In genomic region chr4:170027181-170027829, GRCh38 we compare ENCODE assay signal across 8 cellular contexts. TPM values are rescaled to one million over a fixed set of nuclear protein-coding genes. Genes with fewer than 3 reads are reported as not detected.
DNase-seq lines count a peak whose midpoint lies in the region; FAIRE-seq and TF ChIP-seq lines count a peak whose summit lies in the region.

No MANE protein-coding gene starts in this region.

- CTCF ChIA-PET in activated naive CD4-positive, alpha-beta T cell treated with anti-CD3 and anti-CD28 coated beads for 36 hours (lab: Charles Lee): interaction anchor here (3.4 kb wide), 1 partner anchor 217 kb away, joined by 11 read pairs; no protein-coding TSS in a partner anchor

- FAIRE-seq in H54 (lab: Jason Lieb, UNC) (no peak), frontal cortex (lab: Jason Lieb, UNC) (no peak)

- intact Hi-C loops in activated naive CD4-positive, alpha-beta T cell treated with anti-CD3 and anti-CD28 coated beads for 36 hours (cut with micrococcal nuclease): loop anchor here (1.0 to 10.0 kb wide), 7 partner anchors 215 to 1543 kb away; partner anchors contain the start of genes CBR4, CLCN3, DDX60L and HPF1

- peak; percentile 96 for DNase-seq in EH (ENCODE audit: low read depth)
- peak; percentile 63 for DNase-seq in H54 (ENCODE audit: insufficient read length, low spot score)
- peak; percentile 94 for DNase-seq in LoVo (ENCODE audit: low spot score)
- peak; percentile 95 for DNase-seq in SK-MEL-5 (ENCODE audit: low read depth, low spot score)
- DNase-seq in activated naive CD4-positive, alpha-beta T cell treated with anti-CD3 and anti-CD28 coated beads for 36 hours: peak; percentile 93
- peak; percentile 81 to 86 for DNase-seq in frontal cortex (ENCODE audit: low spot score in 2 of 2)
- DNase-seq in neural crest cell (ENCODE audit: low read depth, low spot score): peak; percentile 91

- peaks cover 15% of the 10 kb centered on the region for H3K27me3 Mint-ChIP-seq in activated naive CD4-positive, alpha-beta T cell treated with anti-CD3 and anti-CD28 coated beads for 36 hours (ENCODE audit: low read depth)
- peaks cover 65% of the 10 kb centered on the region for H3K27me3 Mint-ChIP-seq in neural crest cell (ENCODE audit: low read depth)
- H3K27me3 Mint-ChIP-seq in stimulated activated naive CD8-positive, alpha-beta T cell treated with anti-CD3 and anti-CD28 coated beads, Interleukin-15, Interleukin-2, amounts not matched to agents 100 ng/mL and 50 ng/mL, for 24 hours: peaks cover 30% of the 10 kb centered on the region

- peaks cover 7% of the 10 kb centered on the region for H3K4me1 Mint-ChIP-seq in activated naive CD4-positive, alpha-beta T cell treated with anti-CD3 and anti-CD28 coated beads for 36 hours (ENCODE audit: low read depth)
- peaks cover 9% of the 10 kb centered on the region for H3K4me1 Mint-ChIP-seq in neural crest cell
- H3K4me1 Mint-ChIP-seq in stimulated activated naive CD8-positive, alpha-beta T cell treated with anti-CD3 and anti-CD28 coated beads, Interleukin-15, Interleukin-2, amounts not matched to agents 100 ng/mL and 50 ng/mL, for 24 hours (ENCODE audit: low read depth): peaks cover 16% of the 10 kb centered on the region

- H3K4me3 Mint-ChIP-seq in activated naive CD4-positive, alpha-beta T cell treated with anti-CD3 and anti-CD28 coated beads for 36 hours: peak overlapping the region; percentile 83
- peak overlapping the region; percentile 96 for H3K4me3 Mint-ChIP-seq in neural crest cell
- peak overlapping the region; percentile 85 for H3K4me3 Mint-ChIP-seq in stimulated activated naive CD8-positive, alpha-beta T cell treated with anti-CD3 and anti-CD28 coated beads, Interleukin-15, Interleukin-2, amounts not matched to agents 100 ng/mL and 50 ng/mL, for 24 hours

- in situ Hi-C loops in SK-MEL-5 (cut with HindIII; ENCODE audit: low pct_unique_long_range_greater_than_20kb, low sequenced_read_pairs): loop anchor here (25.0 kb wide), 1 partner anchor 215 kb away; no protein-coding TSS in a partner anchor

- no peak for TF ChIP-seq CTCF in neural crest cell (conservative IDR thresholded peaks at IDR 0.05)

- H3K36me3 Mint-ChIP-seq in activated naive CD4-positive, alpha-beta T cell treated with anti-CD3 and anti-CD28 coated beads for 36 hours (ENCODE audit: low read depth): peaks cover 2% of the 10 kb centered on the region
- no peaks in the 10 kb centered on the region for H3K36me3 Mint-ChIP-seq in neural crest cell (ENCODE audit: low read depth)
- H3K36me3 Mint-ChIP-seq in stimulated activated naive CD8-positive, alpha-beta T cell treated with anti-CD3 and anti-CD28 coated beads, Interleukin-15, Interleukin-2, amounts not matched to agents 100 ng/mL and 50 ng/mL, for 24 hours (ENCODE audit: low read depth): no peaks in the 10 kb centered on the region

- H3K9me3 Mint-ChIP-seq in activated naive CD4-positive, alpha-beta T cell treated with anti-CD3 and anti-CD28 coated beads for 36 hours: no peaks in the 10 kb centered on the region
- no peaks in the 10 kb centered on the region for H3K9me3 Mint-ChIP-seq in neural crest cell
- H3K9me3 Mint-ChIP-seq in stimulated activated naive CD8-positive, alpha-beta T cell treated with anti-CD3 and anti-CD28 coated beads, Interleukin-15, Interleukin-2, amounts not matched to agents 100 ng/mL and 50 ng/mL, for 24 hours: peaks cover 8% of the 10 kb centered on the region

- TF ChIP-seq POLR2A in H54 (IDR thresholded peaks at IDR 0.05; ENCODE audit: low read depth, low read length): no peak

- peak overlapping the region; percentile 38 for H3K27ac Mint-ChIP-seq in activated naive CD4-positive, alpha-beta T cell treated with anti-CD3 and anti-CD28 coated beads for 36 hours
- no peak overlapping the region for H3K27ac Mint-ChIP-seq in neural crest cell (ENCODE audit: unreplicated experiment)
- H3K27ac Mint-ChIP-seq in stimulated activated naive CD8-positive, alpha-beta T cell treated with anti-CD3 and anti-CD28 coated beads, Interleukin-15, Interleukin-2, amounts not matched to agents 100 ng/mL and 50 ng/mL, for 24 hours: peak overlapping the region; percentile 81

RNA-seq across cellular contexts. Expression of gene MFAP3L, which starts 1.1 kb away (rescaled TPM):
- 32.0 and 32.1 TPM in 2 replicates for total RNA-seq in SK-MEL-5 (2014; rRNA removed; shearing (Covaris generic))
- 41.3 and 43.7 TPM in 2 replicates for polyA plus RNA-seq in SK-MEL-5 (2015; cell fraction: cytosol; rRNA removed)
- polyA plus RNA-seq in SK-MEL-5 (2015; cell fraction: nucleus; rRNA removed): 56.1 and 65.7 TPM in 2 replicates
- total RNA-seq in activated naive CD4-positive, alpha-beta T cell treated with anti-CD3 and anti-CD28 coated beads for 36 hours: under 1 TPM; 0.72 to 0.74 TPM
- total RNA-seq in frontal cortex: 8.2 TPM
- total RNA-seq in neural crest cell: 1.7 and 2.8 TPM in 2 replicates

Comparison
In these comparisons a context has a peak if more than half of its experiments do, and no peak if none do; other contexts are left out.
1. Peak in every context shown above with its lines: DNase-seq.